In the genomic region with DNA sequence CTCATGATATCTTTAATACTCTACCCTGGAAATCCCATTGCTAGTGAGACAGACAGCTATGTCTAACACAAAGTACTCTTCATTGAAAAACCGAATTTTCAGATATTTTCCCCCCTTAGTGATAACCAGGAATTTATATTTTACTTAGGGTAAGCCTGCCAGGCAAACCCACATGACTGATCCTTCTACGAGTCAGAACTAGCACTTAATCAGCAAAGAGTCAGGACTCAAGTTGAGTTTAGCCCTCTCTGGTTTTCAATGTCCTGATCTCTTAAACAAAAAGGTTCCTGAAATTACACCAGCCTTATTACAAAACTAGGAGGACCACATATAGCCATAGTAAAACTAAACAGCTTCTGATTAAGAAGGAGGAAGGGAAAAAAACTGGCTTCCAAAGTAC, we compare ENCODE assay signal across 28 cellular contexts. TPM values are rescaled to one million over a fixed set of nuclear protein-coding genes. Genes with fewer than 3 reads are reported as not detected.
DNase-seq lines count a peak whose midpoint lies in the region; ATAC-seq, FAIRE-seq and TF ChIP-seq lines count a peak whose summit lies in the region.
"Had no signal": no experiment of that assay in that cellular context is flagged by ENCODE, and none has a peak within 500 bp of the region (broad histone marks: within the 10 kb centered on the region; RNA-seq: fewer than 3 reads in every experiment).

No MANE protein-coding gene starts in this region.

- no peaks in the 10 kb centered on the region for H3K27me3 ChIP-seq in SK-N-SH (ENCODE audit: insufficient read depth)
- H3K27me3 ChIP-seq in mesenchymal stem cell (ENCODE audit: control insufficient read depth in 1 of 2, insufficient read depth in 1 of 2, low read length in 2 of 2): no peaks in the 10 kb centered on the region
- no peaks in the 10 kb centered on the region for H3K27me3 ChIP-seq in skeletal muscle tissue (ENCODE audit: control insufficient read depth in 3 of 3, insufficient read depth in 3 of 3, low read length in 3 of 3)
- H3K27me3 ChIP-seq: esophagus muscularis mucosa, stomach, transverse colon had no signal

- H3K23ac ChIP-seq in mesenchymal stem cell (ENCODE audit: low read length in 2 of 2): no peak overlapping the region

- H2BK5ac ChIP-seq in mesenchymal stem cell (ENCODE audit: low read depth, low read length, poor library complexity, severe bottlenecking): no peak overlapping the region

- H4K20me1 ChIP-seq in SK-N-SH (ENCODE audit: insufficient read depth): peaks cover 86% of the 10 kb centered on the region

- H3K79me1 ChIP-seq in mesenchymal stem cell (replicated peaks; ENCODE audit: low read length, poor library complexity, severe bottlenecking): peaks cover 15% of the 10 kb centered on the region

- H2BK15ac ChIP-seq in mesenchymal stem cell (ENCODE audit: low read depth, poor library complexity, severe bottlenecking): no peak overlapping the region

- H3K18ac ChIP-seq in mesenchymal stem cell (ENCODE audit: low read depth in 1 of 2, low read length in 2 of 2): no peak overlapping the region

- CTCF ChIA-PET in SK-N-SH (lab: Yijun Ruan, JAX): interaction anchor here (0.9 to 1.9 kb wide), 3 partner anchors 13 to 121 kb away, joined by 3 to 6 read pairs (median 6); no protein-coding TSS in a partner anchor

- no peak overlapping the region for H3K14ac ChIP-seq in mesenchymal stem cell (ENCODE audit: low read length in 2 of 2)

- WGBS in SK-N-SH (ENCODE audit: low lambda C conversion rate): 53% methylated on average over 2 of the region's 2 CpGs
- 63% methylated on average over 2 of the region's 2 CpGs for WGBS in mesenchymal stem cell

- no peak overlapping the region for H4K91ac ChIP-seq in mesenchymal stem cell (ENCODE audit: low read length)

- H3K9ac ChIP-seq in SK-N-SH: no peak overlapping the region
- peak overlapping the region; percentile 28 for H3K9ac ChIP-seq in mesenchymal stem cell (ENCODE audit: low read length)
- peak overlapping the region in 1 of 3 donors; percentile 52 for H3K9ac ChIP-seq in skeletal muscle tissue (ENCODE audit: low read depth in 1 of 3, low read length in 3 of 3)

- ATAC-seq in SK-N-SH treated with all-trans-retinoic acid at 6 μM for 48 hours: no peak
- ATAC-seq: activated T-cell treated with anti-CD3 and anti-CD28 coated beads, Interleukin-2, amount 50 U/mL, for 4 hours; CD8-positive, alpha-beta T cell had no signal

- no peak overlapping the region for H2BK12ac ChIP-seq in mesenchymal stem cell (ENCODE audit: low read length in 2 of 2)

- no peaks in the 10 kb centered on the region for H3K9me2 ChIP-seq in SK-N-SH

- peaks cover 20% of the 10 kb centered on the region for H3F3A ChIP-seq in SK-N-SH (replicated peaks; ENCODE audit: insufficient read depth)

- no peak for TF ChIP-seq EP300 in SK-N-SH (IDR thresholded peaks at IDR 0.05; ENCODE audit: borderline replicate concordance in 1 of 2, low read depth in 1 of 2, low read length in 1 of 2)

- H3K4me1 ChIP-seq in SK-N-SH (ENCODE audit: control insufficient read depth in 1 of 2, insufficient read depth in 2 of 2, low read depth in 1 of 2, low read length in 1 of 2) (peaks cover 8 to 19% of the 10 kb centered on the region in 2 experiments; a peak in 3 of 4 replicates), mesenchymal stem cell (ENCODE audit: control insufficient read depth, insufficient read depth, low read depth, low read length) (no peaks in the 10 kb centered on the region), skeletal muscle tissue (ENCODE audit: control insufficient read depth in 3 of 3, insufficient read depth in 3 of 3, low read length in 3 of 3) (peaks cover 16 to 36% (median 17%) of the 10 kb centered on the region in 3 donors)

- FAIRE-seq in RCC 7860 (lab: Jason Lieb, UNC): no peak
- FAIRE-seq: colon had no signal

- H3K27ac ChIP-seq in SK-N-SH (ENCODE audit: low read depth in 2 of 2, low read length in 1 of 2): peak overlapping the region in 1 of 2 experiments; percentile 4; a peak in 1 of 4 replicates
- H3K27ac ChIP-seq in mesenchymal stem cell (ENCODE audit: low read length, poor library complexity, severe bottlenecking): no peak overlapping the region
- H3K27ac ChIP-seq in skeletal muscle tissue (ENCODE audit: low read depth, low read length): peak overlapping the region; percentile 43
- H3K27ac ChIP-seq: 22Rv1, transverse colon had no signal

- H2AFZ ChIP-seq in SK-N-SH (ENCODE audit: low read depth) (no peak overlapping the region), mesenchymal stem cell (ENCODE audit: low read depth, low read length) (no peak overlapping the region)

- no peak for TF ChIP-seq RAD21 in SK-N-SH (IDR thresholded peaks at IDR 0.05; ENCODE audit: low read length)

- H3K9me3 ChIP-seq in SK-N-SH: no peaks in the 10 kb centered on the region
- H3K9me3 ChIP-seq in mesenchymal stem cell (ENCODE audit: control insufficient read depth, low read length): no peaks in the 10 kb centered on the region
- no peaks in the 10 kb centered on the region for H3K9me3 ChIP-seq in skeletal muscle tissue (ENCODE audit: control insufficient read depth in 3 of 3, low read length in 3 of 3)
- H3K9me3 ChIP-seq: esophagus muscularis mucosa, stomach, transverse colon had no signal

- no peak overlapping the region for H2BK120ac ChIP-seq in mesenchymal stem cell (ENCODE audit: low read depth, low read length)

- TF ChIP-seq CTCF in SK-N-SH (IDR thresholded peaks at IDR 0.05) (no peak), cardiac fibroblast (IDR thresholded peaks at IDR 0.05; ENCODE audit: low read depth, low read length) (no peak)

- H3K4me3 ChIP-seq in SK-N-SH (ENCODE audit: low read depth in 2 of 2, low read length in 1 of 2): no peak overlapping the region
- H3K4me3 ChIP-seq in cardiac fibroblast (replicated peaks in 1 of 2; ENCODE audit: low read depth in 2 of 2, low read length in 2 of 2): no peak overlapping the region
- H3K4me3 ChIP-seq in mesenchymal stem cell (ENCODE audit: insufficient read depth in 1 of 2, low read depth in 1 of 2, low read length in 2 of 2): no peak overlapping the region
- peak overlapping the region in 1 of 3 donors; percentile 17 for H3K4me3 ChIP-seq in skeletal muscle tissue (ENCODE audit: low read length in 3 of 3)
- H3K4me3 ChIP-seq: esophagus muscularis mucosa, stomach, transverse colon had no signal

- H3K79me2 ChIP-seq in SK-N-SH (ENCODE audit: insufficient read depth): peaks cover 100% of the 10 kb centered on the region

- H3K36me3 ChIP-seq in SK-N-SH (replicated peaks in 1 of 2; ENCODE audit: control insufficient read depth in 1 of 2, insufficient read depth in 2 of 2, low read length in 1 of 2): peaks cover 11 to 48% of the 10 kb centered on the region in 2 experiments
- peaks cover 0 to 10% of the 10 kb centered on the region in 2 experiments for H3K36me3 ChIP-seq in mesenchymal stem cell (ENCODE audit: control insufficient read depth in 1 of 2, insufficient read depth in 2 of 2, low read depth in 1 of 2, low read length in 2 of 2)
- peaks cover 0 to 4% (median 0%) of the 10 kb centered on the region in 3 donors for H3K36me3 ChIP-seq in skeletal muscle tissue (ENCODE audit: control insufficient read depth in 3 of 3, insufficient read depth in 3 of 3, low read length in 3 of 3)
- H3K36me3 ChIP-seq: esophagus muscularis mucosa, transverse colon had no signal

- H3K4me2 ChIP-seq in SK-N-SH: 0 out of 2 replicates have a peak overlapping the region, but pooled peaks have one; percentile 17
- no peak overlapping the region for H3K4me2 ChIP-seq in mesenchymal stem cell (ENCODE audit: low read length, poor library complexity, severe bottlenecking)

- no peak overlapping the region for H2AK5ac ChIP-seq in mesenchymal stem cell (ENCODE audit: low read length, severe bottlenecking)

- H3K4ac ChIP-seq in mesenchymal stem cell (ENCODE audit: low read depth in 1 of 2, low read length in 2 of 2): no peak overlapping the region

- POLR2A ChIA-PET in SK-N-SH (lab: Yijun Ruan, JAX): no interaction called here

- H4K8ac ChIP-seq in mesenchymal stem cell (ENCODE audit: low read length): no peak overlapping the region

- DNase-seq in SK-N-SH (no peak), cardiac fibroblast (ENCODE audit: low read depth in 2 of 2) (peak; percentile 22 to 26), mesenchymal stem cell (no peak), NCI-H2196 treated with DMSO at 0.1 percent for 48 hours (lab: John Stamatoyannopoulos, UW; ENCODE audit: unreplicated experiment) (no peak), RCC 7860 (ENCODE audit: low spot score) (no peak)
- DNase-seq in central memory CD4-positive, alpha-beta T cell: no peak
- DNase-seq: activated CD4-positive, alpha-beta T cell treated with anti-CD3 and anti-CD28 coated beads for 1 hour; activated CD8-positive, alpha-beta memory T cell treated with anti-CD3 and anti-CD28 coated beads for 24 hours; activated naive CD4-positive, alpha-beta T cell treated with anti-CD3 and anti-CD28 coated beads for 36 hours; activated T-cell treated with anti-CD3 and anti-CD28 coated beads, Interleukin-2, amount 50 U/mL, for 4 hours; anterior cingulate cortex; CD8-positive, alpha-beta T cell; DMS79; effector memory CD4-positive, alpha-beta T cell; KG1; midbrain; NCI-H187 treated with DMSO at 0.1 percent for 48 hours; NCI-H2227 treated with DMSO at 0.1 percent for 48 hours; NCI-H774; OCI-M1; Right ventricle myocardium superior; stomach; transverse colon had no signal

TF ChIP-seq in SK-N-SH, 30 proteins besides CTCF, POLR2A, EP300 and RAD21 (continues in another document):
- TF ChIP-seq SIN3A (IDR thresholded peaks at IDR 0.05; ENCODE audit: borderline replicate concordance, low read depth, low read length) (no peak), MEF2A (IDR thresholded peaks at IDR 0.05; ENCODE audit: borderline replicate concordance, low read depth) (no peak)

TF ChIP-seq in SK-N-SH treated with all-trans-retinoic acid at 6 μM for 48 hours, 23 proteins besides CTCF, POLR2A, EP300 and RAD21 (continues in another document):
- TF ChIP-seq ZNF8 (CRISPR knock-in tag; IDR thresholded peaks at IDR 0.05) (no peak), TCF4 (CRISPR knock-in tag; IDR thresholded peaks at IDR 0.05; ENCODE audit: borderline replicate concordance) (no peak), ZNF565 (CRISPR knock-in tag; conservative IDR thresholded peaks at IDR 0.05; ENCODE audit: low read depth) (no peak), ESRRG (CRISPR knock-in tag; IDR thresholded peaks at IDR 0.05) (no peak)
- TF ChIP-seq, protein P1, sequence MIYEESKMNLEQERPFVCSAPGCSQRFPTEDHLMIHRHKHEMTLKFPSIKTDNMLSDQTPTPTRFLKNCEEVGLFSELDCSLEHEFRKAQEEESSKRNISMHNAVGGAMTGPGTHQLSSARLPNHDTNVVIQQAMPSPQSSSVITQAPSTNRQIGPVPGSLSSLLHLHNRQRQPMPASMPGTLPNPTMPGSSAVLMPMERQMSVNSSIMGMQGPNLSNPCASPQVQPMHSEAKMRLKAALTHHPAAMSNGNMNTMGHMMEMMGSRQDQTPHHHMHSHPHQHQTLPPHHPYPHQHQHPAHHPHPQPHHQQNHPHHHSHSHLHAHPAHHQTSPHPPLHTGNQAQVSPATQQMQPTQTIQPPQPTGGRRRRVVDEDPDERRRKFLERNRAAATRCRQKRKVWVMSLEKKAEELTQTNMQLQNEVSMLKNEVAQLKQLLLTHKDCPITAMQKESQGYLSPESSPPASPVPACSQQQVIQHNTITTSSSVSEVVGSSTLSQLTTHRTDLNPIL (CRISPR knock-in tag; IDR thresholded peaks at IDR 0.05; ENCODE audit: low read depth): no peak

RNA-seq across cellular contexts. Expression of a gene that starts 56.8 kb away (rescaled TPM):
- 48.9 and 72.0 TPM in 2 replicates for polyA plus RNA-seq in SK-N-SH (2012; rRNA removed)
- polyA plus RNA-seq in SK-N-SH (2012; cell fraction: cytosol; rRNA removed): 79.6 and 101 TPM in 2 replicates
- 19.8 and 65.1 TPM in 2 replicates for polyA plus RNA-seq in SK-N-SH (2012; cell fraction: nucleus; rRNA removed)
- 78.1 TPM for polyA plus RNA-seq in mesenchymal stem cell (2013, experiment 1 of 2)
- 80.9 TPM for polyA plus RNA-seq in mesenchymal stem cell (2013, experiment 2 of 2)
- 38.6 TPM for total RNA-seq in skeletal muscle tissue

Comparison
In these comparisons a context has a peak if more than half of its experiments do, and no peak if none do; other contexts are left out.
1. DNase-seq: peak in cardiac fibroblast (2 of 2); none in SK-N-SH (single experiment), mesenchymal stem cell (single experiment), NCI-H2196 treated with DMSO at 0.1 percent for 48 hours (single experiment), central memory CD4-positive, alpha-beta T cell (single experiment) and RCC 7860 (single experiment).